ENCODE assay signal across 9 cellular contexts in genomic region chr11:119985551-119985950, GRCh38.
"Had no signal": no experiment of that assay in that cellular context is flagged by ENCODE, and none has a peak within 500 bp of the region (broad histone marks: within the 10 kb centered on the region; RNA-seq: fewer than 3 reads in every experiment).

No MANE protein-coding gene starts in this region.

- H3K36me3 ChIP-seq: HAP-1 had no signal

- DNase-seq: GM23248, GOT3, H7, H9, HCEC 1CT, HFFc6 had no signal

- ATAC-seq: GM23338, HCT116 had no signal

- H3K27ac ChIP-seq: GM23248 had no signal

- H3K4me1 ChIP-seq: HAP-1 had no signal

- H3K9ac ChIP-seq: GM23248 had no signal

- H3K4me2 ChIP-seq: GM23338 had no signal

- H3K9me3 ChIP-seq: HAP-1 had no signal

- H3K4me3 ChIP-seq: GM23248, GM23338, HAP-1 had no signal

- H2AFZ ChIP-seq: GM23248, GM23338 had no signal
